Comparison of ENCODE assay signal across 18 cellular contexts in genomic region chr2:236525416-236525997, GRCh38. TPM values are rescaled to one million over a fixed set of nuclear protein-coding genes. Genes with fewer than 3 reads are reported as not detected.
A peak's percentile ranks its signal among the peaks of the same experiment; 100 is the strongest.
DNase-seq lines count a peak whose midpoint lies in the region; ATAC-seq, FAIRE-seq and TF ChIP-seq lines count a peak whose summit lies in the region.
"Had no signal": no experiment of that assay in that cellular context is flagged by ENCODE, and none has a peak within 500 bp of the region (broad histone marks: within the 10 kb centered on the region; RNA-seq: fewer than 3 reads in every experiment).

No MANE protein-coding gene starts in this region.

- H2AFZ ChIP-seq in fibroblast of lung (ENCODE audit: low read length): no peak overlapping the region
- no peak overlapping the region for H2AFZ ChIP-seq in mesenchymal stem cell (ENCODE audit: low read depth, low read length)

- H3K4me2 ChIP-seq in fibroblast of lung (ENCODE audit: extremely low read depth, insufficient read depth, low read length) (no peak overlapping the region), mesenchymal stem cell (ENCODE audit: low read length, poor library complexity, severe bottlenecking) (no peak overlapping the region)

- no peaks in the 10 kb centered on the region for H4K20me1 ChIP-seq in fibroblast of lung (ENCODE audit: control insufficient read depth, extremely low read depth, insufficient read depth, low read length)

- H3K9ac ChIP-seq in fibroblast of lung (ENCODE audit: insufficient read depth, low read length): no peak overlapping the region
- H3K9ac ChIP-seq in mesenchymal stem cell (ENCODE audit: low read length): no peak overlapping the region

- in situ Hi-C loops in G401 (cut with HindIII; ENCODE audit: low sequenced_read_pairs): no loop called here

- no peak overlapping the region for H3K23ac ChIP-seq in mesenchymal stem cell (ENCODE audit: low read length in 2 of 2)

- intact Hi-C loops in psoas muscle (cut with DNase I): no loop called here
- intact Hi-C loops in lower leg skin (cut with DNase I; ENCODE audit: low total_unique reads): loop anchor here (5.0 kb wide), 1 partner anchor 1688 kb away; no protein-coding TSS in a partner anchor

- no peak overlapping the region for H3K18ac ChIP-seq in mesenchymal stem cell (ENCODE audit: low read depth in 1 of 2, low read length in 2 of 2)

- H3K4me1 ChIP-seq in fibroblast of lung (ENCODE audit: control insufficient read depth, extremely low read depth, insufficient read depth, low read length): no peaks in the 10 kb centered on the region
- H3K4me1 ChIP-seq in mesenchymal stem cell (ENCODE audit: control insufficient read depth, insufficient read depth, low read depth, low read length): no peaks in the 10 kb centered on the region
- H3K4me1 ChIP-seq in psoas muscle: no peaks in the 10 kb centered on the region
- H3K4me1 ChIP-seq: BE2C had no signal

- H4K91ac ChIP-seq in mesenchymal stem cell (ENCODE audit: low read length): no peak overlapping the region

- WGBS in mesenchymal stem cell: 71% methylated on average over 5 of the region's 8 CpGs
- 85 to 91% (median 87%) methylated on average over 8 of the region's 8 CpGs for WGBS in psoas muscle, 3 donors
- 87 to 95% methylated on average over 8 of the region's 8 CpGs for WGBS in lower leg skin, 2 donors

- H3K36me3 ChIP-seq in fibroblast of lung (ENCODE audit: control insufficient read depth, insufficient read depth, low read length) (no peaks in the 10 kb centered on the region), mesenchymal stem cell (ENCODE audit: control insufficient read depth in 1 of 2, insufficient read depth in 2 of 2, low read depth in 1 of 2, low read length in 2 of 2) (no peaks in the 10 kb centered on the region), psoas muscle (ENCODE audit: insufficient read depth in 1 of 2, low read depth in 1 of 2) (no peaks in the 10 kb centered on the region)
- H3K36me3 ChIP-seq: BE2C had no signal

- H3K4ac ChIP-seq in mesenchymal stem cell (ENCODE audit: low read depth in 1 of 2, low read length in 2 of 2): no peak overlapping the region

- H3K27ac ChIP-seq in fibroblast of lung (ENCODE audit: insufficient read depth, low read length) (no peak overlapping the region), mesenchymal stem cell (ENCODE audit: low read length, poor library complexity, severe bottlenecking) (no peak overlapping the region), psoas muscle (no peak overlapping the region)
- H3K27ac ChIP-seq: C4-2B, HL-60 had no signal

- H2BK120ac ChIP-seq in mesenchymal stem cell (ENCODE audit: low read depth, low read length): no peak overlapping the region

- no peak for TF ChIP-seq CTCF in fibroblast of lung (conservative IDR thresholded peaks at IDR 0.05 in 1 of 2, IDR thresholded peaks at IDR 0.05 in 1 of 2; ENCODE audit: low read depth in 1 of 2, low read length in 2 of 2)
- TF ChIP-seq CTCF in psoas muscle (IDR thresholded peaks at IDR 0.05): no peak
- TF ChIP-seq CTCF in lower leg skin (IDR thresholded peaks at IDR 0.05): no peak

- no peak overlapping the region for H2BK15ac ChIP-seq in mesenchymal stem cell (ENCODE audit: low read depth, poor library complexity, severe bottlenecking)

- DNase-seq in RCC 7860 (ENCODE audit: low spot score): peak; percentile 92
- peak; percentile 18 to 56 for DNase-seq in fibroblast of lung (ENCODE audit: low read depth in 2 of 2)
- peak; percentile 29 for DNase-seq in mesenchymal stem cell
- DNase-seq in psoas muscle: no peak
- DNase-seq in G401 (ENCODE audit: low spot score): no peak
- no peak for DNase-seq in lower leg skin (ENCODE audit: low spot score in 2 of 2)
- DNase-seq: BE2C; CD4-positive, alpha-beta memory T cell; DMS79 had no signal

- no peaks in the 10 kb centered on the region for H3K79me2 ChIP-seq in fibroblast of lung (ENCODE audit: control insufficient read depth, insufficient read depth, low read length)

- ATAC-seq in GM18517 (IDR thresholded peaks at IDR 0.05; ENCODE audit: unreplicated experiment) (no peak), psoas muscle (no peak)
- ATAC-seq: HCT116 had no signal

- TF ChIP-seq POLR2A in lower leg skin (IDR thresholded peaks at IDR 0.05): no peak

- H3K9me3 ChIP-seq in fibroblast of lung (ENCODE audit: control insufficient read depth, insufficient read depth, low read depth, low read length) (no peaks in the 10 kb centered on the region), mesenchymal stem cell (ENCODE audit: control insufficient read depth, low read length) (no peaks in the 10 kb centered on the region), psoas muscle (no peaks in the 10 kb centered on the region)
- H3K9me3 ChIP-seq: BE2C had no signal

- H3K14ac ChIP-seq in mesenchymal stem cell (ENCODE audit: low read length in 2 of 2): no peak overlapping the region

- no peak overlapping the region for H3K4me3 ChIP-seq in fibroblast of lung (replicated peaks in 1 of 4; ENCODE audit: control extremely low read depth in 1 of 4, insufficient read depth in 1 of 4, low read depth in 3 of 4, low read length in 4 of 4)
- H3K4me3 ChIP-seq in mesenchymal stem cell (ENCODE audit: insufficient read depth in 1 of 2, low read depth in 1 of 2, low read length in 2 of 2): no peak overlapping the region
- no peak overlapping the region for H3K4me3 ChIP-seq in psoas muscle
- no peak overlapping the region for H3K4me3 ChIP-seq in lower leg skin (ENCODE audit: low read depth, poor library complexity, severe bottlenecking)

- H4K8ac ChIP-seq in mesenchymal stem cell (ENCODE audit: low read length): no peak overlapping the region

- no peaks in the 10 kb centered on the region for H3K27me3 ChIP-seq in fibroblast of lung (ENCODE audit: control insufficient read depth, insufficient read depth, low read length)
- H3K27me3 ChIP-seq in mesenchymal stem cell (ENCODE audit: control insufficient read depth in 1 of 2, insufficient read depth in 1 of 2, low read length in 2 of 2): peaks cover 8 to 17% of the 10 kb centered on the region in 2 experiments
- peaks cover 0 to 3% (median 0%) of the 10 kb centered on the region in 3 donors for H3K27me3 ChIP-seq in psoas muscle (ENCODE audit: insufficient read depth in 3 of 3, low read length in 2 of 3)

- H2BK5ac ChIP-seq in mesenchymal stem cell (ENCODE audit: low read depth, low read length, poor library complexity, severe bottlenecking): no peak overlapping the region

- no peak overlapping the region for H2AK5ac ChIP-seq in mesenchymal stem cell (ENCODE audit: low read length, severe bottlenecking)

- H3K79me1 ChIP-seq in mesenchymal stem cell (replicated peaks; ENCODE audit: low read length, poor library complexity, severe bottlenecking): no peaks in the 10 kb centered on the region

- H2BK12ac ChIP-seq in mesenchymal stem cell (ENCODE audit: low read length in 2 of 2): no peak overlapping the region

- peak; percentile 68 for FAIRE-seq in RCC 7860 (lab: Jason Lieb, UNC)
- FAIRE-seq: A204.1, G401.6, GM12892, GM19239, H54 had no signal

RNA-seq across cellular contexts. Expression of gene ACKR3, which starts 44.1 kb away (rescaled TPM):
- total RNA-seq in fibroblast of lung (0.17 and 2.3 TPM in 2 replicates), psoas muscle (10 to 100 TPM in 3 of 4 donors, 1 to 10 TPM in 1; 7.8 to 23.2 (median 13.7) TPM), lower leg skin (10 to 100 TPM in 3 of 4 donors, 1 to 10 TPM in 1; 6.7 to 25.0 (median 16.7) TPM)
- polyA plus RNA-seq in fibroblast of lung (1.5 and 2.8 TPM in 2 replicates), psoas muscle (10 to 100 TPM; 14.7 to 25.3 (median 20.4) TPM)
- polyA plus RNA-seq in fibroblast of lung (2012): 0.58 and 0.63 TPM in 2 replicates
- polyA minus RNA-seq in fibroblast of lung (ENCODE audit: low replicate concordance): 1.2 TPM in 1 of 2 replicates, not detected in the other
- polyA plus RNA-seq in mesenchymal stem cell (2013, experiment 1 of 2): 40.4 TPM
- polyA plus RNA-seq in mesenchymal stem cell (2013, experiment 2 of 2): 43.3 TPM
- total RNA-seq in G401 (2014; rRNA removed; shearing (Covaris generic)): not detected in 2 replicates

Comparison
In these comparisons a context has a peak if more than half of its experiments do, and no peak if none do; other contexts are left out.
1. DNase-seq: peak in RCC 7860 (single experiment), fibroblast of lung (2 of 2) and mesenchymal stem cell (single experiment); none in psoas muscle (0 of 2), G401 (single experiment) and lower leg skin (0 of 2).